Comparison of ENCODE assay signal across 14 cellular contexts in genomic region chr11:68148882-68149281, GRCh38.
"Had no signal": no experiment of that assay in that cellular context is flagged by ENCODE, and none has a peak within 500 bp of the region (broad histone marks: within the 10 kb centered on the region; RNA-seq: fewer than 3 reads in every experiment).

No MANE protein-coding gene starts in this region.

- H3K27me3 ChIP-seq: hepatocyte, pancreas, suprapubic skin had no signal

- ATAC-seq: natural killer cell, pancreas, right cardiac atrium had no signal

- H3K4me3 ChIP-seq: coronary artery, hepatocyte, pancreas, smooth muscle cell, suprapubic skin, tibial artery had no signal

- H3K27ac ChIP-seq: coronary artery, suprapubic skin, tibial artery had no signal

- DNase-seq: effector CD8-positive, alpha-beta T cell; foreskin melanocyte; head of caudate nucleus; natural killer cell; occipital lobe; right cardiac atrium; stimulated activated CD4-positive, alpha-beta T cell treated with anti-CD3 and anti-CD28 coated beads, Interleukin-2, amount 100 ng/mL, for 48 hours; stimulated activated naive CD4-positive, alpha-beta T cell treated with Interleukin-2 at 50 U/mL for 16 hours; tibial artery had no signal

- H3K36me3 ChIP-seq: pancreas, suprapubic skin, tibial artery had no signal

- FAIRE-seq: pancreas had no signal

- H3K4me2 ChIP-seq: hepatocyte, smooth muscle cell had no signal

- H2AFZ ChIP-seq: hepatocyte had no signal

- H3K79me2 ChIP-seq: hepatocyte had no signal

- H3K9me3 ChIP-seq: pancreas, suprapubic skin, tibial artery had no signal
